In the genomic region with DNA sequence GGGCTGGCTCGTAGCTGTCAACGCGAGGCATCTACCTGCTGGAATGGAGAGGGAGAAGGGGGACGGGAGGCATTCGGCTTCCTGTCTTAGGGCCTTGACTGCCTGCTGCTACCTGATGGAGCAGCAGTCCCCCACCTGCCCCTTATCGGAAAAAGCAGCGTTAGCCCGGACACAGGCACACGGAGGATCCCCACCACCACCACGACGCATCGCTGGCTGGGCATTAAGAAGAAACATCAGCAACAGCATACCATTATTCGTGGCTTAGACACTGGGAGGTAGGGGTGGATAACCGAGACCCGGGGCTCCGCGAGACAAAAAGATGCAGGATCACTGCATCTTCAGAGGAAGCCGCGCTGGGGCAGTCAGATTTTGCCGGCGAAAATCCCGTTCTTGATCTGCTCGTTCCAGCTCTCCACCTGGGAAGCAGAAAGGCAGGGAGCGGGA, we compare ENCODE assay signal across 8 cellular contexts. TPM values are rescaled to one million over a fixed set of nuclear protein-coding genes. Genes with fewer than 3 reads are reported as not detected.
DNase-seq lines count a peak whose midpoint lies in the region; ATAC-seq, FAIRE-seq and TF ChIP-seq lines count a peak whose summit lies in the region.

No MANE protein-coding gene starts in this region.

- CTCF ChIA-PET in activated CD4-positive, alpha-beta T cell treated with anti-CD3 and anti-CD28 coated beads, Interleukin-2, amount 10 ng/mL, durations not matched to agents 7 days and 5 days (lab: Charles Lee): interaction anchor here (1.0 to 1.6 kb wide), 3 partner anchors 13 to 193 kb away, joined by 3 read pairs; partner anchors contain the start of gene ZNF628

- H3K9ac ChIP-seq in kidney (ENCODE audit: low read length in 2 of 2): no peak overlapping the region

- 0 to 2% methylated on average over 5 to 24 of the region's 24 CpGs for WGBS in testis, 2 donors

- peak overlapping the region; percentile 54 for H3K4me3 Mint-ChIP-seq in activated CD4-positive, alpha-beta T cell treated with anti-CD3 and anti-CD28 coated beads, Interleukin-2, amount 10 ng/mL, durations not matched to agents 7 days and 5 days
- H3K4me3 Mint-ChIP-seq in activated naive CD8-positive, alpha-beta T cell treated with anti-CD3 and anti-CD28 coated beads for 36 hours: peak overlapping the region; percentile 70
- H3K4me3 Mint-ChIP-seq in endothelial cell (ENCODE audit: unreplicated experiment): no peak overlapping the region

- H3K4me1 ChIP-seq in kidney (ENCODE audit: control insufficient read depth in 1 of 2, insufficient read depth in 1 of 2, low read depth in 1 of 2, low read length in 2 of 2): peaks cover 0 to 6% of the 10 kb centered on the region in 2 donors
- peaks cover 8% of the 10 kb centered on the region for H3K4me1 ChIP-seq in testis

- peaks cover 18% of the 10 kb centered on the region for H3K4me1 Mint-ChIP-seq in activated CD4-positive, alpha-beta T cell treated with anti-CD3 and anti-CD28 coated beads, Interleukin-2, amount 10 ng/mL, durations not matched to agents 7 days and 5 days
- peaks cover 13% of the 10 kb centered on the region for H3K4me1 Mint-ChIP-seq in activated naive CD8-positive, alpha-beta T cell treated with anti-CD3 and anti-CD28 coated beads for 36 hours
- peaks cover 9% of the 10 kb centered on the region for H3K4me1 Mint-ChIP-seq in endothelial cell (ENCODE audit: unreplicated experiment)

- no peak for DNase-seq in activated CD4-positive, alpha-beta T cell treated with anti-CD3 and anti-CD28 coated beads, Interleukin-2, amount 10 ng/mL, durations not matched to agents 7 days and 5 days
- no peak for DNase-seq in activated CD4-positive, alpha-beta T cell treated with anti-CD3 and anti-CD28 coated beads, Interleukin-2, amount 50 U/mL, for 48 hours
- no peak for DNase-seq in activated naive CD8-positive, alpha-beta T cell treated with anti-CD3 and anti-CD28 coated beads for 36 hours
- DNase-seq in kidney (no peak), testis (no peak), endothelial cell (ENCODE audit: low spot score) (no peak)

- H3K27me3 ChIP-seq in testis: no peaks in the 10 kb centered on the region

- no peak for ATAC-seq in HG03439 (IDR thresholded peaks at IDR 0.05; ENCODE audit: unreplicated experiment)
- ATAC-seq in GM19455 (IDR thresholded peaks at IDR 0.05; ENCODE audit: unreplicated experiment): no peak

- no peak overlapping the region for H3K27ac Mint-ChIP-seq in activated CD4-positive, alpha-beta T cell treated with anti-CD3 and anti-CD28 coated beads, Interleukin-2, amount 10 ng/mL, durations not matched to agents 7 days and 5 days
- H3K27ac Mint-ChIP-seq in activated naive CD8-positive, alpha-beta T cell treated with anti-CD3 and anti-CD28 coated beads for 36 hours: no peak overlapping the region
- H3K27ac Mint-ChIP-seq in endothelial cell (ENCODE audit: unreplicated experiment): no peak overlapping the region

- H3K27ac ChIP-seq in kidney (ENCODE audit: low read depth in 2 of 2, low read length in 2 of 2): no peak overlapping the region
- no peak overlapping the region for H3K27ac ChIP-seq in testis

- H3K27me3 Mint-ChIP-seq in activated CD4-positive, alpha-beta T cell treated with anti-CD3 and anti-CD28 coated beads, Interleukin-2, amount 10 ng/mL, durations not matched to agents 7 days and 5 days: peaks cover 48% of the 10 kb centered on the region
- peaks cover 62% of the 10 kb centered on the region for H3K27me3 Mint-ChIP-seq in activated naive CD8-positive, alpha-beta T cell treated with anti-CD3 and anti-CD28 coated beads for 36 hours
- peaks cover 35% of the 10 kb centered on the region for H3K27me3 Mint-ChIP-seq in endothelial cell (ENCODE audit: unreplicated experiment)

- intact Hi-C loops in kidney (cut with DNase I) (no loop called here), testis (cut with DNase I; ENCODE audit: low total_unique reads) (no loop called here)

- no peak for FAIRE-seq in kidney (lab: Jason Lieb, UNC)

- no peaks in the 10 kb centered on the region for H3K9me3 Mint-ChIP-seq in activated CD4-positive, alpha-beta T cell treated with anti-CD3 and anti-CD28 coated beads, Interleukin-2, amount 10 ng/mL, durations not matched to agents 7 days and 5 days
- H3K9me3 Mint-ChIP-seq in activated naive CD8-positive, alpha-beta T cell treated with anti-CD3 and anti-CD28 coated beads for 36 hours: no peaks in the 10 kb centered on the region
- H3K9me3 Mint-ChIP-seq in endothelial cell (ENCODE audit: unreplicated experiment): no peaks in the 10 kb centered on the region

- H3K36me3 Mint-ChIP-seq in activated CD4-positive, alpha-beta T cell treated with anti-CD3 and anti-CD28 coated beads, Interleukin-2, amount 10 ng/mL, durations not matched to agents 7 days and 5 days (ENCODE audit: low read depth): no peaks in the 10 kb centered on the region
- no peaks in the 10 kb centered on the region for H3K36me3 Mint-ChIP-seq in activated naive CD8-positive, alpha-beta T cell treated with anti-CD3 and anti-CD28 coated beads for 36 hours
- peaks cover 3% of the 10 kb centered on the region for H3K36me3 Mint-ChIP-seq in endothelial cell (ENCODE audit: low read depth, unreplicated experiment)

- no peak for TF ChIP-seq CTCF in kidney (IDR thresholded peaks at IDR 0.05; ENCODE audit: borderline replicate concordance, extremely low read depth, insufficient read depth)
- TF ChIP-seq CTCF in testis (IDR thresholded peaks at IDR 0.05): no peak
- no peak for TF ChIP-seq CTCF in endothelial cell (IDR thresholded peaks at IDR 0.05; ENCODE audit: unreplicated experiment)

- POLR2A ChIA-PET in activated CD4-positive, alpha-beta T cell treated with anti-CD3 and anti-CD28 coated beads, Interleukin-2, amount 10 ng/mL, durations not matched to agents 7 days and 5 days (lab: Charles Lee): no interaction called here

- H3K36me3 ChIP-seq in kidney (ENCODE audit: control insufficient read depth in 1 of 2, insufficient read depth in 2 of 2, low read length in 2 of 2) (no peaks in the 10 kb centered on the region), testis (ENCODE audit: low read depth, missing control alignments) (no peaks in the 10 kb centered on the region)

- no peaks in the 10 kb centered on the region for H3K9me3 ChIP-seq in kidney (ENCODE audit: control insufficient read depth in 1 of 2, low read length in 2 of 2)
- H3K9me3 ChIP-seq in testis: no peaks in the 10 kb centered on the region

- H3K4me3 ChIP-seq in kidney (ENCODE audit: low read length in 2 of 2): peak overlapping the region; percentile 32 to 37
- H3K4me3 ChIP-seq in testis: peak overlapping the region; percentile 44 to 58

- TF ChIP-seq POLR2A in testis (IDR thresholded peaks at IDR 0.05): no peak

RNA-seq across cellular contexts. Expression of gene COX6B2, which starts 1.1 kb away (rescaled TPM):
- total RNA-seq in activated CD4-positive, alpha-beta T cell treated with anti-CD3 and anti-CD28 coated beads, Interleukin-2, amount 10 ng/mL, durations not matched to agents 7 days and 5 days: not detected
- total RNA-seq in activated naive CD8-positive, alpha-beta T cell treated with anti-CD3 and anti-CD28 coated beads for 36 hours: not detected
- total RNA-seq in kidney (3.8 TPM), testis (10 to 100 TPM; 27.9 to 47.5 TPM), endothelial cell (ENCODE audit: unreplicated experiment) (not detected)
- polyA plus RNA-seq in kidney (ENCODE audit: insufficient read depth, low read depth, low replicate concordance) (0.62 TPM), testis (ENCODE audit: insufficient read depth, low read depth, low replicate concordance) (171 TPM)

RNA-seq across cellular contexts. Expression of gene GARIN5B, which starts 9.7 kb away (rescaled TPM):
- total RNA-seq in activated CD4-positive, alpha-beta T cell treated with anti-CD3 and anti-CD28 coated beads, Interleukin-2, amount 10 ng/mL, durations not matched to agents 7 days and 5 days: not detected
- not detected for total RNA-seq in activated naive CD8-positive, alpha-beta T cell treated with anti-CD3 and anti-CD28 coated beads for 36 hours
- total RNA-seq in kidney: not detected
- polyA plus RNA-seq in kidney (ENCODE audit: insufficient read depth, low read depth, low replicate concordance): not detected
- total RNA-seq in testis: 10 to 100 TPM; 11.3 to 28.2 TPM
- polyA plus RNA-seq in testis (ENCODE audit: insufficient read depth, low read depth, low replicate concordance): 49.6 TPM
- total RNA-seq in endothelial cell (ENCODE audit: unreplicated experiment): not detected

RNA-seq across cellular contexts. Expression of gene KMT5C, which starts 13.7 kb away (rescaled TPM):
- total RNA-seq in activated CD4-positive, alpha-beta T cell treated with anti-CD3 and anti-CD28 coated beads, Interleukin-2, amount 10 ng/mL, durations not matched to agents 7 days and 5 days: 10 to 100 TPM; 21.7 to 28.3 TPM
- 10 to 100 TPM; 14.9 to 15.4 TPM for total RNA-seq in activated naive CD8-positive, alpha-beta T cell treated with anti-CD3 and anti-CD28 coated beads for 36 hours
- total RNA-seq in kidney (13.0 TPM), testis (10 to 100 TPM; 48.8 to 62.9 TPM), endothelial cell (ENCODE audit: unreplicated experiment) (18.4 TPM)
- polyA plus RNA-seq in kidney (ENCODE audit: insufficient read depth, low read depth, low replicate concordance) (4.1 TPM), testis (ENCODE audit: insufficient read depth, low read depth, low replicate concordance) (14.6 TPM)

RNA-seq across cellular contexts. Expression of gene IL11, which starts 16.9 kb away (rescaled TPM):
- under 1 TPM; 0.27 TPM for total RNA-seq in activated CD4-positive, alpha-beta T cell treated with anti-CD3 and anti-CD28 coated beads, Interleukin-2, amount 10 ng/mL, durations not matched to agents 7 days and 5 days
- not detected for total RNA-seq in activated naive CD8-positive, alpha-beta T cell treated with anti-CD3 and anti-CD28 coated beads for 36 hours
- 0.47 TPM for total RNA-seq in kidney
- 0.37 TPM for polyA plus RNA-seq in kidney (ENCODE audit: insufficient read depth, low read depth, low replicate concordance)
- total RNA-seq in testis: 1 to 10 TPM; 2.0 to 2.1 TPM
- 1.2 TPM for polyA plus RNA-seq in testis (ENCODE audit: insufficient read depth, low read depth, low replicate concordance)
- 0.21 TPM for total RNA-seq in endothelial cell (ENCODE audit: unreplicated experiment)

RNA-seq across cellular contexts. Expression of gene TMEM190, which starts 23.2 kb away (rescaled TPM):
- not detected for total RNA-seq in activated CD4-positive, alpha-beta T cell treated with anti-CD3 and anti-CD28 coated beads, Interleukin-2, amount 10 ng/mL, durations not matched to agents 7 days and 5 days
- total RNA-seq in activated naive CD8-positive, alpha-beta T cell treated with anti-CD3 and anti-CD28 coated beads for 36 hours: not detected
- total RNA-seq in kidney: not detected
- not detected for polyA plus RNA-seq in kidney (ENCODE audit: insufficient read depth, low read depth, low replicate concordance)
- total RNA-seq in testis: 10 to 100 TPM; 12.9 to 19.2 TPM
- polyA plus RNA-seq in testis (ENCODE audit: insufficient read depth, low read depth, low replicate concordance): 35.4 TPM
- not detected for total RNA-seq in endothelial cell (ENCODE audit: unreplicated experiment)

Comparison
In these comparisons a context has a peak if more than half of its experiments do, and no peak if none do; other contexts are left out.
1. RNA of gene GARIN5B, which starts 9.7 kb away (total RNA-seq): 11.3 to 28.2 TPM in testis; not detected in activated CD4-positive, alpha-beta T cell treated with anti-CD3 and anti-CD28 coated beads, Interleukin-2, amount 10 ng/mL, durations not matched to agents 7 days and 5 days, not detected in activated naive CD8-positive, alpha-beta T cell treated with anti-CD3 and anti-CD28 coated beads for 36 hours, not detected in kidney (single experiment) and not detected in endothelial cell (single experiment); every median in the first group is over 10 times any median in the second.